Comparison of ENCODE assay signal across 8 cellular contexts in the genomic region with DNA sequence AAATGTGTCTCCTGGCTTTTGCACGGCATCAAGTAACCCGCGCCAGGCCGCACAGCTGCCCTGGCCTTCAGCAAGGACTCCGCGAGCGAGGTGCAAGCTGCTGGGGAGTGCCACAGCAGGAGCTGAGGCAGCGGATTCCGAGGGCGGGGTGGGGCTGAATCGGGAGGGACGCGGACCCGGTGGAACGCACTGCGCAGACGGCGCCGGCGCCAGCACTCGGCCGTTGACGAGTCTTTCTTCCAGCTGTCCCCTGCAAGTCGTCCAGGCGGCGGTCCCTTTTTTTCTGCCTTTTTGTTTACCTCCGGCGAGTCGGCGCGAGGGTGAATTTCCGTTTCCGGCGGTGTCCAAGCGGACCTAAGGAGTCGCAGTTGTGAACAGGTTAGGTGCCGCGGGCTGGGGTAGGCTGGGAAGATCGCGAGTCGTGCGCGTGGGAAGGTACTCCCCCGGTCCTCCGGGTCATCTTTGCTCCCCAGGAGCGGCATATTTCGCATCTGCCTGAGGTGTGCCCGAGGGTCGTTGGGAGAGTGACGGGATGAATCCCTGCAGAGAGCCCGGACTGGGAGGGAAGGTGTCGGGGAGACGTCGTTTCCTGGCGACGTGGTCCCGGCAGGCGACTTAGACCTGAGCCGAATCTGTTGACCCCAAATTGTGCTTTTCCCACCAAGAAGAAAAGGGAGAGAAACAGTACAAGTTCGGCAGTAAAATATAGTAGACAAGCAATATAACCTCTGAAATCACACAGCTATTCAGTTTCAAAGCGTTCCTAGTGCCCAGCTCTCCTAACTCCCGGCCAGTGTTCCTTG.
DNase-seq lines count a peak whose midpoint lies in the region; ATAC-seq and TF ChIP-seq lines count a peak whose summit lies in the region.
"Not testable (repeated sequence)": the region's sequence is repeated elsewhere in the genome, so short reads cannot be mapped to it uniquely, and the experiment has no call there.

No MANE protein-coding gene starts in this region.

- H3K4me2 ChIP-seq in IMR-90 (ENCODE audit: low read depth, low read length) (peak overlapping the region; percentile 86), fibroblast of lung (ENCODE audit: extremely low read depth, insufficient read depth, low read length) (peak overlapping the region; percentile 69)

- peak overlapping the region; percentile 58; the same call in 1 of the 2 replicates for H2BK120ac ChIP-seq in IMR-90 (ENCODE audit: low read depth, low read length)

- not testable (repeated sequence) for H3K9me1 ChIP-seq in IMR-90 (ENCODE audit: insufficient read depth, low read length)

- H3K79me1 ChIP-seq in IMR-90 (ENCODE audit: low read depth in 1 of 2, low read length in 2 of 2) = not testable (repeated sequence)

- peak overlapping the region; percentile 93 for H3K27ac Mint-ChIP-seq in Calu3 (ENCODE audit: unreplicated experiment)
- H3K27ac Mint-ChIP-seq in activated T-helper 1 cell treated with anti-CD3 and anti-CD28 coated beads, Interleukin-12 subunit alpha, Interleukin-12 subunit beta, Interleukin-2, Interleukin-4 antibody, amounts not matched to agents 30 ng/mL and 10 ng/mL and 1 ng/mL, durations not matched to agents 14 hours and 24 hours and 36 hours = peak overlapping the region; percentile 79

- not testable (repeated sequence) for TF ChIP-seq RAD21 in IMR-90 (IDR thresholded peaks at IDR 0.05; ENCODE audit: low read length)

- not testable (repeated sequence) for H3K27me3 ChIP-seq in IMR-90 (ENCODE audit: control insufficient read depth, insufficient read depth, low read length); Panc1 (ENCODE audit: control insufficient read depth, insufficient read depth, low read length); fibroblast of lung (ENCODE audit: control insufficient read depth, insufficient read depth, low read length); mucosa of rectum (ENCODE audit: control insufficient read depth in 2 of 2, insufficient read depth in 2 of 2, low read length in 2 of 2)

- H4K8ac ChIP-seq in IMR-90 (ENCODE audit: low read depth in 2 of 2, low read length in 2 of 2) = peak overlapping the region; percentile 77 to 87; a peak in 3 of 4 replicates

- H3K14ac ChIP-seq in IMR-90 (replicated peaks; ENCODE audit: low read depth, low read length) = peak overlapping the region; percentile 79; the same call in 1 of the 2 replicates

- in situ Hi-C loops in IMR-90 (cut with MboI; ENCODE audit: low sequenced_read_pairs); Panc1 (cut with HindIII; ENCODE audit: low pct_unique_long_range_greater_than_20kb, low sequenced_read_pairs): not testable (repeated sequence)

- H2BK15ac ChIP-seq in IMR-90 (ENCODE audit: low read depth, low read length) = not testable (repeated sequence)

- intact Hi-C loops in Calu3 (cut with micrococcal nuclease; ENCODE audit: unreplicated experiment); IMR-90 (cut with micrococcal nuclease); Panc1 (cut with micrococcal nuclease; ENCODE audit: unreplicated experiment); activated T-helper 1 cell treated with anti-CD3 and anti-CD28 coated beads, Interleukin-12 subunit alpha, Interleukin-12 subunit beta, Interleukin-2, Interleukin-4 antibody, amounts not matched to agents 30 ng/mL and 10 ng/mL and 1 ng/mL, durations not matched to agents 14 hours and 24 hours and 36 hours (cut with micrococcal nuclease): not testable (repeated sequence)

- not testable (repeated sequence) for BruUV-seq in Calu3 (replicated peaks; lab: Mats Ljungman, UMichigan); IMR-90 (replicated peaks; lab: Mats Ljungman, UMichigan)
- TSS peak; percentile 94 for BruUV-seq in Panc1 (replicated peaks; lab: Mats Ljungman, UMichigan)

- H3K36me3 Mint-ChIP-seq in Calu3 (ENCODE audit: insufficient read depth, unreplicated experiment) = peaks cover 29% of the 10 kb centered on the region
- H3K36me3 Mint-ChIP-seq in activated T-helper 1 cell treated with anti-CD3 and anti-CD28 coated beads, Interleukin-12 subunit alpha, Interleukin-12 subunit beta, Interleukin-2, Interleukin-4 antibody, amounts not matched to agents 30 ng/mL and 10 ng/mL and 1 ng/mL, durations not matched to agents 14 hours and 24 hours and 36 hours (ENCODE audit: low read depth) = not testable (repeated sequence)

- H3K23ac ChIP-seq in IMR-90 (ENCODE audit: low read depth, low read length) = not testable (repeated sequence)

- H3K27ac ChIP-seq in IMR-90 (ENCODE audit: insufficient read depth, low read length) (peak overlapping the region; percentile 84), Panc1 (ENCODE audit: low read length) (peak overlapping the region; percentile 78), fibroblast of lung (ENCODE audit: insufficient read depth, low read length) (peak overlapping the region; percentile 60), mucosa of rectum (ENCODE audit: low read depth in 2 of 2, low read length in 2 of 2) (peak overlapping the region; percentile 54 to 64)

- not testable (repeated sequence) for H3K27me3 Mint-ChIP-seq in Calu3 (ENCODE audit: unreplicated experiment)
- H3K27me3 Mint-ChIP-seq in activated T-helper 1 cell treated with anti-CD3 and anti-CD28 coated beads, Interleukin-12 subunit alpha, Interleukin-12 subunit beta, Interleukin-2, Interleukin-4 antibody, amounts not matched to agents 30 ng/mL and 10 ng/mL and 1 ng/mL, durations not matched to agents 14 hours and 24 hours and 36 hours (ENCODE audit: insufficient read depth) = peaks cover 12% of the 10 kb centered on the region

- H2BK5ac ChIP-seq in IMR-90 (ENCODE audit: low read depth, low read length, poor library complexity, severe bottlenecking) = peak overlapping the region; percentile 84

- H4K91ac ChIP-seq in IMR-90 (ENCODE audit: insufficient read depth, low read depth, low read length) = peak overlapping the region; percentile 77; the same call in 1 of the 2 replicates

- peaks cover 31% of the 10 kb centered on the region for H3K4me1 Mint-ChIP-seq in Calu3 (ENCODE audit: low read depth, unreplicated experiment)
- not testable (repeated sequence) for H3K4me1 Mint-ChIP-seq in activated T-helper 1 cell treated with anti-CD3 and anti-CD28 coated beads, Interleukin-12 subunit alpha, Interleukin-12 subunit beta, Interleukin-2, Interleukin-4 antibody, amounts not matched to agents 30 ng/mL and 10 ng/mL and 1 ng/mL, durations not matched to agents 14 hours and 24 hours and 36 hours (ENCODE audit: low read depth)

- H3K4me1 ChIP-seq in IMR-90 (ENCODE audit: control insufficient read depth, insufficient read depth, low read length); Panc1 (ENCODE audit: control insufficient read depth, insufficient read depth, low read length); fibroblast of lung (ENCODE audit: control insufficient read depth, extremely low read depth, insufficient read depth, low read length); mucosa of rectum (ENCODE audit: control insufficient read depth in 2 of 2, insufficient read depth in 2 of 2, low read length in 2 of 2): not testable (repeated sequence)

- H2AFZ ChIP-seq in IMR-90 (replicated peaks; ENCODE audit: low read length, poor library complexity) (peak overlapping the region; percentile 81), fibroblast of lung (ENCODE audit: low read length) (peak overlapping the region; percentile 94)

- peak overlapping the region; percentile 83 for H3K4ac ChIP-seq in IMR-90 (ENCODE audit: low read depth, low read length)

- not testable (repeated sequence) for H3K9me3 ChIP-seq in IMR-90 (ENCODE audit: control insufficient read depth, insufficient read depth, low read length); Panc1 (ENCODE audit: control insufficient read depth, insufficient read depth, low read depth, low read length); fibroblast of lung (ENCODE audit: control insufficient read depth, insufficient read depth, low read depth, low read length); mucosa of rectum (ENCODE audit: control insufficient read depth in 2 of 2, low read length in 2 of 2)

- 0% methylated on average over 7 of the region's 62 CpGs; no CpG with 5 or more reads in 1 of the 2 experiments for WGBS in IMR-90 (ENCODE audit: extremely low coverage in 2 of 2, insufficient read length in 1 of 2), 2 experiments

- not testable (repeated sequence) for H2AK9ac ChIP-seq in IMR-90 (replicated peaks; ENCODE audit: low read depth, low read length, poor library complexity)

- H3K4me3 Mint-ChIP-seq in Calu3 (ENCODE audit: low read depth, unreplicated experiment) = peak overlapping the region; percentile 96
- H3K4me3 Mint-ChIP-seq in activated T-helper 1 cell treated with anti-CD3 and anti-CD28 coated beads, Interleukin-12 subunit alpha, Interleukin-12 subunit beta, Interleukin-2, Interleukin-4 antibody, amounts not matched to agents 30 ng/mL and 10 ng/mL and 1 ng/mL, durations not matched to agents 14 hours and 24 hours and 36 hours = peak overlapping the region; percentile 95

- TF ChIP-seq CTCF in Calu3 (IDR thresholded peaks at IDR 0.05; ENCODE audit: unreplicated experiment); IMR-90 (conservative IDR thresholded peaks at IDR 0.05; ENCODE audit: low read depth, low read length); Panc1 (IDR thresholded peaks at IDR 0.05); fibroblast of lung (conservative IDR thresholded peaks at IDR 0.05 in 1 of 2, IDR thresholded peaks at IDR 0.05 in 1 of 2; ENCODE audit: low read depth in 1 of 2, low read length in 2 of 2): not testable (repeated sequence)

- H3K9me3 Mint-ChIP-seq in Calu3 (ENCODE audit: low read depth, unreplicated experiment); activated T-helper 1 cell treated with anti-CD3 and anti-CD28 coated beads, Interleukin-12 subunit alpha, Interleukin-12 subunit beta, Interleukin-2, Interleukin-4 antibody, amounts not matched to agents 30 ng/mL and 10 ng/mL and 1 ng/mL, durations not matched to agents 14 hours and 24 hours and 36 hours: not testable (repeated sequence)

- CTCF ChIA-PET in Calu3 (lab: Charles Lee); IMR-90 (lab: Yijun Ruan, JAX); Panc1 (lab: Charles Lee): not testable (repeated sequence)

- DNase-seq in Calu3 (peak; percentile 95), IMR-90 (peak; percentile 15), Panc1 (ENCODE audit: low read depth, low spot score) (peak; percentile 51), fibroblast of lung (ENCODE audit: low read depth in 2 of 2) (peak; percentile 53 to 67)
- peak; percentile 48 for DNase-seq in activated T-helper 1 cell treated with anti-CD3 and anti-CD28 coated beads, Interleukin-12 subunit alpha, Interleukin-12 subunit beta, Interleukin-2, Interleukin-4 antibody, amounts not matched to agents 30 ng/mL and 10 ng/mL and 1 ng/mL, durations not matched to agents 14 hours and 24 hours and 36 hours (ENCODE audit: low spot score)
- peak; percentile 6 to 29 for DNase-seq in stimulated activated CD8-positive, alpha-beta memory T cell treated with anti-CD3 and anti-CD28 coated beads, Interleukin-15, amount 100 ng/mL, for 4 hours (ENCODE audit: low read depth in 2 of 2)

- 0 out of 2 replicates have a peak overlapping the region, but pooled peaks have one; percentile 40 for H3K56ac ChIP-seq in IMR-90 (ENCODE audit: extremely low read depth, insufficient read depth, low read length)

- H3K9ac ChIP-seq in IMR-90 (ENCODE audit: low read depth, low read length) (peak overlapping the region; percentile 88), fibroblast of lung (ENCODE audit: insufficient read depth, low read length) (peak overlapping the region; percentile 35), mucosa of rectum (ENCODE audit: low read depth in 1 of 2, low read length in 2 of 2) (peak overlapping the region; percentile 27 to 72)

- not testable (repeated sequence) for H2AK5ac ChIP-seq in IMR-90 (ENCODE audit: low read depth, low read length)

- H3K4me3 ChIP-seq in IMR-90 (ENCODE audit: insufficient read depth, low read depth, low read length) (peak overlapping the region; percentile 73), Panc1 (ENCODE audit: low read depth in 2 of 2, low read length in 2 of 2) (peak overlapping the region; percentile 61 to 85), fibroblast of lung (replicated peaks in 1 of 4; ENCODE audit: control extremely low read depth in 1 of 4, insufficient read depth in 1 of 4, low read depth in 3 of 4, low read length in 4 of 4) (peak overlapping the region; percentile 48 to 79 (median 70)), mucosa of rectum (ENCODE audit: low read length in 2 of 2) (peak overlapping the region; percentile 72 to 81)

- not testable (repeated sequence) for H4K20me1 ChIP-seq in IMR-90 (ENCODE audit: insufficient read depth, low read length); fibroblast of lung (ENCODE audit: control insufficient read depth, extremely low read depth, insufficient read depth, low read length)

- peak overlapping the region; percentile 91 for H4K5ac ChIP-seq in IMR-90 (ENCODE audit: low read depth, low read length)

- H3K18ac ChIP-seq in IMR-90 (ENCODE audit: low read depth, low read length) = peak overlapping the region; percentile 16; the same call in 1 of the 2 replicates

- not testable (repeated sequence) for H3K36me3 ChIP-seq in IMR-90 (ENCODE audit: control insufficient read depth, insufficient read depth, low read length); Panc1 (ENCODE audit: control insufficient read depth, insufficient read depth, low read length); fibroblast of lung (ENCODE audit: control insufficient read depth, insufficient read depth, low read length); mucosa of rectum (ENCODE audit: control insufficient read depth in 2 of 2, insufficient read depth in 2 of 2, low read length in 2 of 2)

- TF ChIP-seq POLR2A in IMR-90 (IDR thresholded peaks at IDR 0.05; ENCODE audit: low read depth, low read length) = not testable (repeated sequence)

- dilution Hi-C loops in IMR-90 (cut with HindIII; ENCODE audit: low sequenced_read_pairs, unreplicated experiment) = not testable (repeated sequence)

- ATAC-seq in GM21529 (IDR thresholded peaks at IDR 0.05; ENCODE audit: unreplicated experiment) = peak; percentile 79
- peak; percentile 83 for ATAC-seq in IMR-90 (ENCODE audit: low read depth)
- peak; percentile 94 for ATAC-seq in Panc1

- POLR2A ChIA-PET in IMR-90 (lab: Charles Lee; ENCODE audit: unreplicated experiment); Panc1 (lab: Charles Lee): not testable (repeated sequence)

- H3K79me2 ChIP-seq in fibroblast of lung (ENCODE audit: control insufficient read depth, insufficient read depth, low read length) = not testable (repeated sequence)

- not testable (repeated sequence) for H2BK20ac ChIP-seq in IMR-90 (ENCODE audit: low read depth, low read length)

Comparison
In these comparisons a context has a peak if more than half of its experiments do, and no peak if none do; other contexts are left out.
1. Peak in every context shown above with its lines: DNase-seq, ATAC-seq, H3K4me3 ChIP-seq and H3K27ac ChIP-seq.
2. DNase-seq: peak in every context shown above with its lines; median percentile 95 in Calu3; 60 in fibroblast of lung; 51 in Panc1; 48 in activated T-helper 1 cell treated with anti-CD3 and anti-CD28 coated beads, Interleukin-12 subunit alpha, Interleukin-12 subunit beta, Interleukin-2, Interleukin-4 antibody, amounts not matched to agents 30 ng/mL and 10 ng/mL and 1 ng/mL, durations not matched to agents 14 hours and 24 hours and 36 hours; 18 in stimulated activated CD8-positive, alpha-beta memory T cell treated with anti-CD3 and anti-CD28 coated beads, Interleukin-15, amount 100 ng/mL, for 4 hours; 15 in IMR-90.
3. H3K9ac ChIP-seq: peak in every context shown above with its lines; median percentile 88 in IMR-90; 50 in mucosa of rectum; 35 in fibroblast of lung.